9 cellular contexts compared by ENCODE assay signal in genomic region chr6:157228421-157229218, GRCh38.
DNase-seq lines count a peak whose midpoint lies in the region; ATAC-seq and TF ChIP-seq lines count a peak whose summit lies in the region.
"Had no signal": no experiment of that assay in that cellular context is flagged by ENCODE, and none has a peak within 500 bp of the region (broad histone marks: within the 10 kb centered on the region; RNA-seq: fewer than 3 reads in every experiment).

No MANE protein-coding gene starts in this region.

- H3K36me3 Mint-ChIP-seq in activated CD4-positive, alpha-beta T cell treated with anti-CD3 and anti-CD28 coated beads for 36 hours (ENCODE audit: low read depth), result no peaks in the 10 kb centered on the region

- no peak for TF ChIP-seq CTCF in esophagus squamous epithelium (IDR thresholded peaks at IDR 0.05)

- intact Hi-C loops in esophagus squamous epithelium (cut with DNase I), result no loop called here
- intact Hi-C loops in activated CD4-positive, alpha-beta T cell treated with anti-CD3 and anti-CD28 coated beads for 36 hours (cut with DNase I, micrococcal nuclease), result no loop called here

- no peak for TF ChIP-seq POLR2A in esophagus squamous epithelium (IDR thresholded peaks at IDR 0.05)

- H3K4me3 ChIP-seq in esophagus squamous epithelium, result no peak overlapping the region

- CTCF ChIA-PET in activated CD4-positive, alpha-beta T cell treated with anti-CD3 and anti-CD28 coated beads for 36 hours (lab: Charles Lee), result interaction anchor here (0.6 to 1.2 kb wide), 3 partner anchors 11 to 49 kb away, joined by 3 to 4 read pairs (median 3); no protein-coding TSS in a partner anchor

- H3K27ac Mint-ChIP-seq in activated CD4-positive, alpha-beta T cell treated with anti-CD3 and anti-CD28 coated beads for 36 hours, result no peak overlapping the region

- peaks cover 7% of the 10 kb centered on the region for H3K27me3 Mint-ChIP-seq in activated CD4-positive, alpha-beta T cell treated with anti-CD3 and anti-CD28 coated beads for 36 hours

- DNase-seq in DMS53 treated with DMSO at 0.1 percent for 48 hours (lab: John Stamatoyannopoulos, UW; ENCODE audit: unreplicated experiment) (peak; percentile 45), NCI-H1092 (lab: John Stamatoyannopoulos, UW) (peak; percentile 94), NCI-H69 (lab: John Stamatoyannopoulos, UW) (peak; percentile 99), mesenteric fat pad (ENCODE audit: low spot score) (peak; percentile 81), esophagus squamous epithelium (lab: John Stamatoyannopoulos, UW) (no peak), Ammon's horn (ENCODE audit: low spot score) (no peak)
- DNase-seq in activated CD4-positive, alpha-beta T cell treated with anti-CD3 and anti-CD28 coated beads for 36 hours, result no peak
- DNase-seq: stimulated activated naive CD8-positive, alpha-beta T cell treated with anti-CD3 and anti-CD28 coated beads, Interleukin-15, amount 100 ng/mL, for 72 hours had no signal

- H3K27me3 ChIP-seq in esophagus squamous epithelium, result peaks cover 0 to 10% (median 0%) of the 10 kb centered on the region in 4 donors

- H3K4me1 Mint-ChIP-seq in activated CD4-positive, alpha-beta T cell treated with anti-CD3 and anti-CD28 coated beads for 36 hours, result peaks cover 24% of the 10 kb centered on the region

- no peak overlapping the region for H3K27ac ChIP-seq in esophagus squamous epithelium

- no peaks in the 10 kb centered on the region for H3K9me3 ChIP-seq in esophagus squamous epithelium

- WGBS in esophagus squamous epithelium, 2 donors, result 62 to 66% methylated on average over 15 to 16 of the region's 25 CpGs

- no peaks in the 10 kb centered on the region for H3K9me3 Mint-ChIP-seq in activated CD4-positive, alpha-beta T cell treated with anti-CD3 and anti-CD28 coated beads for 36 hours (ENCODE audit: low read depth)
- H3K9me3 Mint-ChIP-seq: stimulated activated naive CD8-positive, alpha-beta T cell treated with anti-CD3 and anti-CD28 coated beads, Interleukin-15, amount 100 ng/mL, for 72 hours had no signal

- no peak for ATAC-seq in GM21515 (IDR thresholded peaks at IDR 0.05; ENCODE audit: unreplicated experiment)
- no peak for ATAC-seq in activated CD4-positive, alpha-beta T cell treated with anti-CD3 and anti-CD28 coated beads for 36 hours
- ATAC-seq: stimulated activated naive CD8-positive, alpha-beta T cell treated with anti-CD3 and anti-CD28 coated beads, Interleukin-15, amount 100 ng/mL, for 72 hours had no signal

- no peaks in the 10 kb centered on the region for H3K36me3 ChIP-seq in esophagus squamous epithelium

- H3K4me1 ChIP-seq in esophagus squamous epithelium, result peaks cover 0 to 28% (median 14%) of the 10 kb centered on the region in 3 donors

- POLR2A ChIA-PET in activated CD4-positive, alpha-beta T cell treated with anti-CD3 and anti-CD28 coated beads for 36 hours (lab: Charles Lee), result no interaction called here

- no peak overlapping the region for H3K4me3 Mint-ChIP-seq in activated CD4-positive, alpha-beta T cell treated with anti-CD3 and anti-CD28 coated beads for 36 hours
- H3K4me3 Mint-ChIP-seq: stimulated activated naive CD8-positive, alpha-beta T cell treated with anti-CD3 and anti-CD28 coated beads, Interleukin-15, amount 100 ng/mL, for 72 hours had no signal

Comparison
In these comparisons a context has a peak if more than half of its experiments do, and no peak if none do; other contexts are left out.
1. DNase-seq: peak in DMS53 treated with DMSO at 0.1 percent for 48 hours (single experiment), NCI-H1092 (single experiment), NCI-H69 (single experiment) and mesenteric fat pad (single experiment); none in esophagus squamous epithelium (single experiment), Ammon's horn (single experiment) and activated CD4-positive, alpha-beta T cell treated with anti-CD3 and anti-CD28 coated beads for 36 hours (single experiment).